27 cellular contexts compared by ENCODE assay signal in genomic region chr7:2675256-2675764, GRCh38. TPM values are rescaled to one million over a fixed set of nuclear protein-coding genes. Genes with fewer than 3 reads are reported as not detected.
"Had no signal": no experiment of that assay in that cellular context is flagged by ENCODE, and none has a peak within 500 bp of the region (broad histone marks: within the 10 kb centered on the region; RNA-seq: fewer than 3 reads in every experiment).

No MANE protein-coding gene starts in this region.

- H3K4me3 ChIP-seq: neural progenitor cell, ovary, psoas muscle, right lobe of liver, sigmoid colon, skin epidermis, smooth muscle cell, stomach, thoracic aorta, thyroid gland, tibial nerve, upper lobe of left lung, vagina had no signal

- ATAC-seq: naive thymus-derived CD4-positive, alpha-beta T cell; natural killer cell; psoas muscle; right lobe of liver; stimulated activated effector memory CD8-positive, alpha-beta T cell treated with anti-CD3 and anti-CD28 coated beads, Interleukin-12 subunit alpha, Interleukin-12 subunit beta, amount 100 ng/mL, for 72 hours; stimulated activated naive B cell treated with anti-CD40 and anti-IgM and Interleukin-4, amounts not matched to agents 10 μg/mL and 1 μg/mL and 100 μg/mL, for 72 hours had no signal

- H3K36me3 ChIP-seq: neural progenitor cell, ovary, right lobe of liver, sigmoid colon, stomach, thoracic aorta, thyroid gland, tibial nerve, upper lobe of left lung, vagina had no signal

- H3K9me3 ChIP-seq: ovary, psoas muscle, right lobe of liver, thoracic aorta, thyroid gland, upper lobe of left lung, vagina had no signal

- H3K4me1 ChIP-seq: neural progenitor cell, parathyroid adenoma, psoas muscle, right lobe of liver had no signal

- H3K27me3 ChIP-seq: ovary, right lobe of liver, thyroid gland, upper lobe of left lung, vagina had no signal

- H3K27ac ChIP-seq: neural progenitor cell, ovary, parathyroid adenoma, psoas muscle, right lobe of liver, sigmoid colon, skin epidermis, stomach, thoracic aorta, thyroid gland, tibial nerve, upper lobe of left lung, vagina had no signal

- DNase-seq: naive thymus-derived CD4-positive, alpha-beta T cell; natural killer cell; occipital lobe; ovary; posterior cingulate gyrus; psoas muscle; right lobe of liver; sigmoid colon; stimulated activated CD4-positive, alpha-beta T cell treated with anti-CD3 and anti-CD28 coated beads, Interleukin-15, amount 100 ng/mL, for 24 hours; stimulated activated CD4-positive, alpha-beta T cell treated with anti-CD3 and anti-CD28 coated beads, Interleukin-2, amount 100 ng/mL, for 24 hours; stimulated activated CD4-positive, alpha-beta T cell treated with anti-CD3 and anti-CD28 coated beads, Interleukin-2, amount 100 ng/mL, for 48 hours; stimulated activated CD4-positive, alpha-beta T cell treated with anti-CD3 and anti-CD28 coated beads, Interleukin-4, amount 100 ng/mL, for 24 hours; stimulated activated naive B cell treated with anti-CD40 and anti-IgM and Interleukin-4, amounts not matched to agents 10 μg/mL and 1 μg/mL and 100 μg/mL, for 72 hours; stimulated activated naive CD4-positive, alpha-beta T cell treated with Interleukin-2 at 50 U/mL for 16 hours; stomach; thyroid gland; trophoblast cell; upper lobe of left lung had no signal

RNA-seq across cellular contexts. Expression of gene AMZ1, which starts 12.7 kb away (rescaled TPM):
- total RNA-seq: psoas muscle had no signal
- polyA plus RNA-seq: neural cell, stomach had no signal
